In the genomic region with DNA sequence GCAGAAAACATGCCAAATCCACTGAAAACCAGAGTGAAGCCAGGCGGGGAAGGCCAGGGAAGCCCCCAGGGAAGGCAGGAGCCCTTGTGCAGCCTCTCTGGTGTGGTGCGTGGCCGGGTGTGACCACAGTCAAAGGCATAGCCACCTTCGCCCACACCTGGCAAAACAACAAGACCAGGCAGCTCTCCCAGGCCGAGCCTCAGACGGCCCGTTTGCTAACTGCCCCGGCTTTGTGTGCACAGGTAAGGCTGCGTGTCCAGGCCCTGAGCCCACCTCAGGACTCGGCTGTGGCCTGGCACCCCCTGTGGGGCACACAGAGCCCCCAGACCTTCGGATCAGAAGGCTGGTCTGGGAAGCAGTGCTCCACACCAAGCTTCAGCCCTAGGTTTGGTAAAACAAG, we compare ENCODE assay signal across 17 cellular contexts. TPM values are rescaled to one million over a fixed set of nuclear protein-coding genes. Genes with fewer than 3 reads are reported as not detected.
DNase-seq lines count a peak whose midpoint lies in the region; ATAC-seq and TF ChIP-seq lines count a peak whose summit lies in the region.
"Had no signal": no experiment of that assay in that cellular context is flagged by ENCODE, and none has a peak within 500 bp of the region (broad histone marks: within the 10 kb centered on the region; RNA-seq: fewer than 3 reads in every experiment).

No MANE protein-coding gene starts in this region.

- peaks cover 9% of the 10 kb centered on the region for H3K36me3 Mint-ChIP-seq in activated naive CD4-positive, alpha-beta T cell treated with anti-CD3 and anti-CD28 coated beads for 36 hours (ENCODE audit: low read depth)
- H3K36me3 Mint-ChIP-seq in activated naive CD8-positive, alpha-beta T cell treated with anti-CD3 and anti-CD28 coated beads, Interleukin-2, amount 10 ng/mL, durations not matched to agents 7 days and 5 days, result peaks cover 9% of the 10 kb centered on the region
- H3K36me3 Mint-ChIP-seq in neural crest cell (ENCODE audit: low read depth), result no peaks in the 10 kb centered on the region

- peak overlapping the region; percentile 24 for H3K4me3 Mint-ChIP-seq in activated naive CD4-positive, alpha-beta T cell treated with anti-CD3 and anti-CD28 coated beads for 36 hours
- H3K4me3 Mint-ChIP-seq in activated naive CD8-positive, alpha-beta T cell treated with anti-CD3 and anti-CD28 coated beads, Interleukin-2, amount 10 ng/mL, durations not matched to agents 7 days and 5 days, result peak overlapping the region; percentile 72
- peak overlapping the region; percentile 61 for H3K4me3 Mint-ChIP-seq in neural crest cell
- H3K4me3 Mint-ChIP-seq: T-helper 17 cell had no signal

- CTCF ChIA-PET in activated naive CD4-positive, alpha-beta T cell treated with anti-CD3 and anti-CD28 coated beads for 36 hours (lab: Charles Lee), result interaction anchor here (1.1 to 2.4 kb wide), 2 partner anchors 10 to 19 kb away, joined by 3 to 10 read pairs; no protein-coding TSS in a partner anchor

- peak; percentile 33 for TF ChIP-seq POLR2A in GM19193 (IDR thresholded peaks at IDR 0.05; ENCODE audit: extremely low read depth, insufficient read depth, insufficient read length)

- intact Hi-C loops in activated naive CD4-positive, alpha-beta T cell treated with anti-CD3 and anti-CD28 coated beads for 36 hours (cut with micrococcal nuclease), result loop anchor here (5.0 kb wide), 1 partner anchor 425 kb away; no protein-coding TSS in a partner anchor

- H3K27me3 Mint-ChIP-seq in activated naive CD4-positive, alpha-beta T cell treated with anti-CD3 and anti-CD28 coated beads for 36 hours (ENCODE audit: low read depth), result no peaks in the 10 kb centered on the region
- H3K27me3 Mint-ChIP-seq in activated naive CD8-positive, alpha-beta T cell treated with anti-CD3 and anti-CD28 coated beads, Interleukin-2, amount 10 ng/mL, durations not matched to agents 7 days and 5 days, result no peaks in the 10 kb centered on the region
- peaks cover 11% of the 10 kb centered on the region for H3K27me3 Mint-ChIP-seq in neural crest cell (ENCODE audit: low read depth)
- H3K27me3 Mint-ChIP-seq: T-helper 17 cell had no signal

- DNase-seq in activated naive CD4-positive, alpha-beta T cell treated with anti-CD3 and anti-CD28 coated beads for 36 hours, result no peak
- no peak for DNase-seq in activated naive CD4-positive, alpha-beta T cell treated with Interleukin-2 at 50 U/mL for 16 hours
- no peak for DNase-seq in activated naive CD8-positive, alpha-beta T cell treated with anti-CD3 and anti-CD28 coated beads, Interleukin-2, amount 10 ng/mL, durations not matched to agents 7 days and 5 days
- DNase-seq in neural crest cell (ENCODE audit: low read depth, low spot score) (no peak), NCI-H1436 treated with DMSO at 0.1 percent for 48 hours (lab: John Stamatoyannopoulos, UW) (no peak)
- DNase-seq: activated CD4-positive, CD25-positive, alpha-beta regulatory T cell; aorta; Caco-2; KG1; NCI-H524 treated with DMSO at 0.1 percent for 48 hours; SHP77; substantia nigra; T-helper 17 cell; uterus had no signal

- H3K4me1 Mint-ChIP-seq in activated naive CD4-positive, alpha-beta T cell treated with anti-CD3 and anti-CD28 coated beads for 36 hours (ENCODE audit: low read depth), result peaks cover 77% of the 10 kb centered on the region
- peaks cover 27% of the 10 kb centered on the region for H3K4me1 Mint-ChIP-seq in activated naive CD8-positive, alpha-beta T cell treated with anti-CD3 and anti-CD28 coated beads, Interleukin-2, amount 10 ng/mL, durations not matched to agents 7 days and 5 days
- peaks cover 7% of the 10 kb centered on the region for H3K4me1 Mint-ChIP-seq in neural crest cell

- ATAC-seq in activated naive CD8-positive, alpha-beta T cell treated with anti-CD3 and anti-CD28 coated beads, Interleukin-2, amount 10 ng/mL, durations not matched to agents 7 days and 5 days (ENCODE audit: low read depth), result no peak
- ATAC-seq in HG03175 (IDR thresholded peaks at IDR 0.05; ENCODE audit: unreplicated experiment), result no peak
- ATAC-seq in HG03442 (IDR thresholded peaks at IDR 0.05; ENCODE audit: unreplicated experiment), result no peak
- ATAC-seq: T-helper 17 cell had no signal

- peak overlapping the region; percentile 97 for H3K27ac Mint-ChIP-seq in activated naive CD4-positive, alpha-beta T cell treated with anti-CD3 and anti-CD28 coated beads for 36 hours
- peak overlapping the region; percentile 96 for H3K27ac Mint-ChIP-seq in activated naive CD8-positive, alpha-beta T cell treated with anti-CD3 and anti-CD28 coated beads, Interleukin-2, amount 10 ng/mL, durations not matched to agents 7 days and 5 days
- H3K27ac Mint-ChIP-seq in neural crest cell (ENCODE audit: unreplicated experiment), result no peak overlapping the region

- no peak for TF ChIP-seq CTCF in neural crest cell (conservative IDR thresholded peaks at IDR 0.05)

- POLR2A ChIA-PET in activated naive CD8-positive, alpha-beta T cell treated with anti-CD3 and anti-CD28 coated beads, Interleukin-2, amount 10 ng/mL, durations not matched to agents 7 days and 5 days (lab: Charles Lee), result interaction anchor here (8.4 kb wide), 1 partner anchor 15 kb away, joined by 164 read pairs; a partner anchor contains a TSS

- no peaks in the 10 kb centered on the region for H3K9me3 Mint-ChIP-seq in activated naive CD4-positive, alpha-beta T cell treated with anti-CD3 and anti-CD28 coated beads for 36 hours
- H3K9me3 Mint-ChIP-seq in activated naive CD8-positive, alpha-beta T cell treated with anti-CD3 and anti-CD28 coated beads, Interleukin-2, amount 10 ng/mL, durations not matched to agents 7 days and 5 days, result no peaks in the 10 kb centered on the region
- no peaks in the 10 kb centered on the region for H3K9me3 Mint-ChIP-seq in neural crest cell

RNA-seq across cellular contexts. Expression of a gene that starts 6.1 kb away (rescaled TPM):
- 10 to 100 TPM; 20.7 to 22.2 TPM for total RNA-seq in activated naive CD4-positive, alpha-beta T cell treated with anti-CD3 and anti-CD28 coated beads for 36 hours
- 10 to 100 TPM; 45.3 to 45.9 TPM for total RNA-seq in activated naive CD8-positive, alpha-beta T cell treated with anti-CD3 and anti-CD28 coated beads, Interleukin-2, amount 10 ng/mL, durations not matched to agents 7 days and 5 days
- 37.4 and 39.0 TPM in 2 replicates for total RNA-seq in neural crest cell

RNA-seq across cellular contexts. Expression of a gene that starts 17.5 kb away (rescaled TPM):
- total RNA-seq in activated naive CD4-positive, alpha-beta T cell treated with anti-CD3 and anti-CD28 coated beads for 36 hours, result 1 to 10 TPM; 3.4 to 3.5 TPM
- total RNA-seq in activated naive CD8-positive, alpha-beta T cell treated with anti-CD3 and anti-CD28 coated beads, Interleukin-2, amount 10 ng/mL, durations not matched to agents 7 days and 5 days, result 10 to 100 TPM; 10.5 to 11.2 TPM
- 8.1 and 8.6 TPM in 2 replicates for total RNA-seq in neural crest cell
